ENCODE assay signal across 9 cellular contexts in genomic region chr11:122984186-122985011, GRCh38. TPM values are rescaled to one million over a fixed set of nuclear protein-coding genes. Genes with fewer than 3 reads are reported as not detected.
A peak's percentile ranks its signal among the peaks of the same experiment; 100 is the strongest.
DNase-seq lines count a peak whose midpoint lies in the region; ATAC-seq, FAIRE-seq and TF ChIP-seq lines count a peak whose summit lies in the region.
"Had no signal": no experiment of that assay in that cellular context is flagged by ENCODE, and none has a peak within 500 bp of the region (broad histone marks: within the 10 kb centered on the region; RNA-seq: fewer than 3 reads in every experiment).

No MANE protein-coding gene starts in this region.

- H3K27me3 ChIP-seq in MM.1S (replicated peaks; ENCODE audit: insufficient read depth, low read length), result peaks cover 36% of the 10 kb centered on the region
- peaks cover 39% of the 10 kb centered on the region for H3K27me3 ChIP-seq in mesendoderm (ENCODE audit: insufficient read depth, low read length, poor library complexity)

- H3K36me3 Mint-ChIP-seq in central memory CD8-positive, alpha-beta T cell (ENCODE audit: insufficient read depth), result peaks cover 5% of the 10 kb centered on the region

- peak overlapping the region; percentile 63 for H3K4me3 ChIP-seq in MM.1S (ENCODE audit: low read length)
- peak overlapping the region; percentile 50 for H3K4me3 ChIP-seq in mesendoderm (ENCODE audit: low read length)
- H3K4me3 ChIP-seq: K562 had no signal

- no peaks in the 10 kb centered on the region for H4K20me1 ChIP-seq in MM.1S (ENCODE audit: insufficient read depth, low read length)

- DNase-seq in COLO668 (lab: John Stamatoyannopoulos, UW; ENCODE audit: unreplicated experiment), result peak; percentile 18
- no peak for DNase-seq in MM.1S
- DNase-seq in central memory CD8-positive, alpha-beta T cell (ENCODE audit: low spot score in 2 of 2), result no peak
- DNase-seq in mesendoderm, result peak; percentile 59
- DNase-seq in urothelium cell line (ENCODE audit: low spot score), result peak; percentile 43
- DNase-seq in head of caudate nucleus, result no peak
- DNase-seq in COLO829 (ENCODE audit: low spot score), result no peak
- DNase-seq in germinal center (ENCODE audit: low spot score), result no peak

- H3K4ac ChIP-seq in mesendoderm (ENCODE audit: low read depth, low read length), result no peak overlapping the region

- FAIRE-seq in urothelium cell line (lab: Jason Lieb, UNC), result no peak
- FAIRE-seq: K562 had no signal

- H3K9me3 ChIP-seq in MM.1S (replicated peaks; ENCODE audit: insufficient read depth, low read length), result no peaks in the 10 kb centered on the region

- peak overlapping the region; percentile 7 for H3K18ac ChIP-seq in mesendoderm (ENCODE audit: low read length)

- no peaks in the 10 kb centered on the region for H3K79me1 ChIP-seq in mesendoderm (ENCODE audit: low read length)

- H3K36me3 ChIP-seq in MM.1S (replicated peaks; ENCODE audit: insufficient read depth, low read length), result no peaks in the 10 kb centered on the region
- no peaks in the 10 kb centered on the region for H3K36me3 ChIP-seq in mesendoderm (ENCODE audit: control insufficient read depth, insufficient read depth, low read length)

- no CpG with 5 or more reads among the region's 59 CpGs for WGBS in mesendoderm (ENCODE audit: extremely low coverage, insufficient coverage, low lambda C conversion rate)

- H3K79me2 ChIP-seq in MM.1S (ENCODE audit: low read length) (no peaks in the 10 kb centered on the region), mesendoderm (ENCODE audit: control insufficient read depth, insufficient read depth, low read length) (no peaks in the 10 kb centered on the region)

- no peak overlapping the region for H2AK5ac ChIP-seq in mesendoderm (ENCODE audit: low read length)

- ATAC-seq in central memory CD8-positive, alpha-beta T cell (replicated peaks; ENCODE audit: extremely low read depth, poor library complexity, severe bottlenecking), result peak; percentile 25
- ATAC-seq: K562 had no signal

- H2BK5ac ChIP-seq in mesendoderm (ENCODE audit: low read length), result no peak overlapping the region

- no peak overlapping the region for H4K5ac ChIP-seq in mesendoderm (ENCODE audit: low read length)

- H3K4me2 ChIP-seq in MM.1S (ENCODE audit: low read depth, low read length), result peak overlapping the region; percentile 47
- H3K4me2 ChIP-seq in mesendoderm (ENCODE audit: low read length), result peak overlapping the region; percentile 42

- 0 out of 2 replicates have a peak, but pooled peaks cover 3% of the 10 kb centered on the region for H3K4me1 ChIP-seq in MM.1S (ENCODE audit: low read length)
- H3K4me1 ChIP-seq in mesendoderm (ENCODE audit: control insufficient read depth, low read depth, low read length), result no peaks in the 10 kb centered on the region

- peaks cover 17% of the 10 kb centered on the region for H3K4me1 Mint-ChIP-seq in central memory CD8-positive, alpha-beta T cell

- H3K27me3 Mint-ChIP-seq in central memory CD8-positive, alpha-beta T cell, result peaks cover 80% of the 10 kb centered on the region

- no peaks in the 10 kb centered on the region for H3K9me2 ChIP-seq in MM.1S (replicated peaks; ENCODE audit: insufficient read depth, low read length)

- no peak overlapping the region for H3K27ac ChIP-seq in MM.1S (ENCODE audit: low read length)
- no peak overlapping the region for H3K27ac ChIP-seq in mesendoderm (ENCODE audit: low read depth, low read length)

- H3K27ac Mint-ChIP-seq in central memory CD8-positive, alpha-beta T cell (ENCODE audit: low read depth), result no peak overlapping the region

- H3K9me3 Mint-ChIP-seq in central memory CD8-positive, alpha-beta T cell, result no peaks in the 10 kb centered on the region

- H2BK120ac ChIP-seq in mesendoderm (ENCODE audit: low read depth, low read length), result no peak overlapping the region

- peak overlapping the region; percentile 71 for H3K56ac ChIP-seq in mesendoderm (ENCODE audit: low read length)

- H2AFZ ChIP-seq in MM.1S (ENCODE audit: low read length), result peak overlapping the region; percentile 46

- no peaks in the 10 kb centered on the region for H3F3A ChIP-seq in MM.1S (ENCODE audit: insufficient read depth, low read length)

- TF ChIP-seq CTCF in MM.1S (IDR thresholded peaks at IDR 0.05; ENCODE audit: low read length), result no peak

- no peak overlapping the region for H3K23ac ChIP-seq in mesendoderm (ENCODE audit: low read length)

- H3K9ac ChIP-seq in MM.1S (ENCODE audit: low read length) (no peak overlapping the region), mesendoderm (ENCODE audit: low read length) (peak overlapping the region; percentile 64)

- peak overlapping the region; percentile 76 for H3K4me3 Mint-ChIP-seq in central memory CD8-positive, alpha-beta T cell

- intact Hi-C loops in head of caudate nucleus (cut with DNase I), result no loop called here

- H4K8ac ChIP-seq in mesendoderm (ENCODE audit: low read depth, low read length), result no peak overlapping the region

- H2BK15ac ChIP-seq in mesendoderm (replicated peaks; ENCODE audit: low read depth), result no peak overlapping the region

RNA-seq across cellular contexts. Expression of gene BSX, which starts 2.8 kb away (rescaled TPM):
- polyA plus RNA-seq in mesendoderm (2013, experiment 1 of 2), result not detected
- not detected for polyA plus RNA-seq in mesendoderm (2013, experiment 2 of 2)
- polyA plus RNA-seq: K562 had no signal

Comparison
In these comparisons a context has a peak if more than half of its experiments do, and no peak if none do; other contexts are left out.
1. DNase-seq: peak in COLO668 (single experiment), mesendoderm (single experiment) and urothelium cell line (single experiment); none in MM.1S (single experiment), central memory CD8-positive, alpha-beta T cell (0 of 2), head of caudate nucleus (0 of 42), COLO829 (single experiment) and germinal center (single experiment).